ENCODE assay signal across 15 cellular contexts in genomic region chr3:16173696-16174355, GRCh38. TPM values are rescaled to one million over a fixed set of nuclear protein-coding genes. Genes with fewer than 3 reads are reported as not detected.
DNase-seq lines count a peak whose midpoint lies in the region; ATAC-seq and TF ChIP-seq lines count a peak whose summit lies in the region.
"Had no signal": no experiment of that assay in that cellular context is flagged by ENCODE, and none has a peak within 500 bp of the region (broad histone marks: within the 10 kb centered on the region; RNA-seq: fewer than 3 reads in every experiment).

No MANE protein-coding gene starts in this region.

- ATAC-seq in HG03135 (IDR thresholded peaks at IDR 0.05; ENCODE audit: unreplicated experiment), result no peak
- ATAC-seq: activated CD8-positive, alpha-beta memory T cell treated with anti-CD3 and anti-CD28 coated beads, Interleukin-2, amount 10 ng/mL, durations not matched to agents 7 days and 5 days had no signal

- no peaks in the 10 kb centered on the region for H3K79me2 ChIP-seq in smooth muscle cell (ENCODE audit: low read depth)

- no peak; the same call in 1 of the 2 replicates for TF ChIP-seq CTCF in AG10803 (conservative IDR thresholded peaks at IDR 0.05; ENCODE audit: low read length)
- TF ChIP-seq CTCF in fibroblast of villous mesenchyme (IDR thresholded peaks at IDR 0.05; ENCODE audit: insufficient read depth, low read depth, low read length), result no peak
- no peak for TF ChIP-seq CTCF in smooth muscle cell (IDR thresholded peaks at IDR 0.05; ENCODE audit: borderline replicate concordance, insufficient read depth, poor library complexity, severe bottlenecking)
- TF ChIP-seq CTCF in Calu3 (IDR thresholded peaks at IDR 0.05; ENCODE audit: unreplicated experiment), result no peak

- no peak overlapping the region for H3K4me3 Mint-ChIP-seq in Calu3 (ENCODE audit: low read depth, unreplicated experiment)
- H3K4me3 Mint-ChIP-seq: activated CD8-positive, alpha-beta memory T cell treated with anti-CD3 and anti-CD28 coated beads, Interleukin-2, amount 10 ng/mL, durations not matched to agents 7 days and 5 days; activated naive CD8-positive, alpha-beta T cell treated with anti-CD3 and anti-CD28 coated beads, Interleukin-2, amount 10 ng/mL, durations not matched to agents 7 days and 5 days; CD4-positive, alpha-beta memory T cell had no signal

- no peaks in the 10 kb centered on the region for H3K9me3 ChIP-seq in adipocyte (ENCODE audit: control insufficient read depth, low read length)
- H3K9me3 ChIP-seq in smooth muscle cell (replicated peaks; ENCODE audit: low read depth), result no peaks in the 10 kb centered on the region

- DNase-seq in AG10803 (ENCODE audit: low read depth) (peak; percentile 87), adipocyte (ENCODE audit: low read depth) (peak; percentile 38), fibroblast of villous mesenchyme (ENCODE audit: low read depth) (peak; percentile 58), smooth muscle cell (lab: John Stamatoyannopoulos, UW; ENCODE audit: unreplicated experiment) (no peak), NCI-H1105 treated with DMSO at 0.1 percent for 48 hours (lab: John Stamatoyannopoulos, UW) (no peak), kidney glomerular epithelial cell (lab: John Stamatoyannopoulos, UW) (no peak), Calu3 (no peak)
- DNase-seq: activated CD8-positive, alpha-beta memory T cell treated with anti-CD3 and anti-CD28 coated beads, Interleukin-2, amount 10 ng/mL, durations not matched to agents 7 days and 5 days; activated naive CD8-positive, alpha-beta T cell treated with anti-CD3 and anti-CD28 coated beads, Interleukin-2, amount 10 ng/mL, durations not matched to agents 7 days and 5 days; CD4-positive, alpha-beta memory T cell; effector memory CD4-positive, alpha-beta T cell; NCI-H1092 treated with DMSO at 0.1 percent for 48 hours had no signal

- H3F3A ChIP-seq in smooth muscle cell (ENCODE audit: low read depth), result no peaks in the 10 kb centered on the region

- no peak overlapping the region for H3K27ac Mint-ChIP-seq in Calu3 (ENCODE audit: unreplicated experiment)
- H3K27ac Mint-ChIP-seq: activated CD8-positive, alpha-beta memory T cell treated with anti-CD3 and anti-CD28 coated beads, Interleukin-2, amount 10 ng/mL, durations not matched to agents 7 days and 5 days; activated naive CD8-positive, alpha-beta T cell treated with anti-CD3 and anti-CD28 coated beads, Interleukin-2, amount 10 ng/mL, durations not matched to agents 7 days and 5 days had no signal

- H3K36me3 ChIP-seq in adipocyte (ENCODE audit: control insufficient read depth, insufficient read depth, low read length, severe bottlenecking), result no peaks in the 10 kb centered on the region
- H3K36me3 ChIP-seq in smooth muscle cell (ENCODE audit: low read depth), result no peaks in the 10 kb centered on the region

- H3K4me2 ChIP-seq in smooth muscle cell, result peak overlapping the region; percentile 74

- no peaks in the 10 kb centered on the region for H3K36me3 Mint-ChIP-seq in Calu3 (ENCODE audit: insufficient read depth, unreplicated experiment)
- H3K36me3 Mint-ChIP-seq: activated CD8-positive, alpha-beta memory T cell treated with anti-CD3 and anti-CD28 coated beads, Interleukin-2, amount 10 ng/mL, durations not matched to agents 7 days and 5 days; activated naive CD8-positive, alpha-beta T cell treated with anti-CD3 and anti-CD28 coated beads, Interleukin-2, amount 10 ng/mL, durations not matched to agents 7 days and 5 days; CD4-positive, alpha-beta memory T cell had no signal

- no peaks in the 10 kb centered on the region for H4K20me1 ChIP-seq in smooth muscle cell (ENCODE audit: low read depth)

- peak overlapping the region; percentile 68 for H3K27ac ChIP-seq in smooth muscle cell (ENCODE audit: low read depth)
- H3K27ac ChIP-seq: RWPE1 had no signal

- H2AFZ ChIP-seq in smooth muscle cell (ENCODE audit: low read depth), result no peak overlapping the region

- intact Hi-C loops in Calu3 (cut with micrococcal nuclease; ENCODE audit: unreplicated experiment), result no loop called here

- CTCF ChIA-PET in Calu3 (lab: Charles Lee), result interaction anchor here (0.7 to 1.2 kb wide), 2 partner anchors 71 to 114 kb away, joined by 3 read pairs; no protein-coding TSS in a partner anchor

- WGBS in smooth muscle cell (ENCODE audit: low lambda C conversion rate), result 74% methylated on average over 4 of the region's 4 CpGs

- H3K9ac ChIP-seq in adipocyte (ENCODE audit: low read length) (peak overlapping the region; percentile 88), smooth muscle cell (ENCODE audit: low read depth) (no peak overlapping the region)

- H3K27me3 ChIP-seq in adipocyte (replicated peaks; ENCODE audit: control insufficient read depth, insufficient read depth, low read length), result no peaks in the 10 kb centered on the region
- H3K27me3 ChIP-seq in smooth muscle cell (ENCODE audit: low read depth), result no peaks in the 10 kb centered on the region

- no peaks in the 10 kb centered on the region for H3K4me1 Mint-ChIP-seq in Calu3 (ENCODE audit: low read depth, unreplicated experiment)

- H3K9me3 Mint-ChIP-seq in Calu3 (ENCODE audit: low read depth, unreplicated experiment), result no peaks in the 10 kb centered on the region

- H3K27me3 Mint-ChIP-seq in Calu3 (ENCODE audit: unreplicated experiment), result peaks cover 54% of the 10 kb centered on the region
- H3K27me3 Mint-ChIP-seq: activated naive CD8-positive, alpha-beta T cell treated with anti-CD3 and anti-CD28 coated beads, Interleukin-2, amount 10 ng/mL, durations not matched to agents 7 days and 5 days had no signal

- peak overlapping the region; percentile 54 for H3K4me3 ChIP-seq in AG10803 (ENCODE audit: low read length)
- peak overlapping the region; percentile 86 for H3K4me3 ChIP-seq in adipocyte (ENCODE audit: low read length)
- no peak overlapping the region for H3K4me3 ChIP-seq in fibroblast of villous mesenchyme (ENCODE audit: low read depth, low read length)
- no peak overlapping the region for H3K4me3 ChIP-seq in smooth muscle cell

- H3K4me1 ChIP-seq in adipocyte (ENCODE audit: control insufficient read depth, insufficient read depth, low read length), result peaks cover 46% of the 10 kb centered on the region
- H3K4me1 ChIP-seq in smooth muscle cell (ENCODE audit: low read depth), result peaks cover 4% of the 10 kb centered on the region

- BruUV-seq in Calu3 (replicated peaks; lab: Mats Ljungman, UMichigan), result no TSS peak

RNA-seq across cellular contexts. Expression of gene GALNT15, which starts 0.7 kb away (rescaled TPM):
- 4.7 and 8.4 TPM in 2 replicates for total RNA-seq in fibroblast of villous mesenchyme
- total RNA-seq in smooth muscle cell, result 0.22 and 1.3 TPM in 2 replicates
- polyA plus RNA-seq in smooth muscle cell, result 0.45 and 0.85 TPM in 2 replicates
- total RNA-seq in Calu3 (2022), result not detected in 2 replicates
- total RNA-seq: activated CD8-positive, alpha-beta memory T cell treated with anti-CD3 and anti-CD28 coated beads, Interleukin-2, amount 10 ng/mL, durations not matched to agents 7 days and 5 days; activated naive CD8-positive, alpha-beta T cell treated with anti-CD3 and anti-CD28 coated beads, Interleukin-2, amount 10 ng/mL, durations not matched to agents 7 days and 5 days; CD4-positive, alpha-beta memory T cell; mononuclear cell had no signal
- polyA plus RNA-seq: CD4-positive, alpha-beta memory T cell had no signal

Comparison
In these comparisons a context has a peak if more than half of its experiments do, and no peak if none do; other contexts are left out.
1. DNase-seq: peak in AG10803 (single experiment), adipocyte (single experiment) and fibroblast of villous mesenchyme (single experiment); none in smooth muscle cell (single experiment), NCI-H1105 treated with DMSO at 0.1 percent for 48 hours (single experiment), kidney glomerular epithelial cell (single experiment) and Calu3 (single experiment).
2. H3K4me3 ChIP-seq: peak in AG10803 (single experiment) and adipocyte (single experiment); none in fibroblast of villous mesenchyme (single experiment) and smooth muscle cell (single experiment).